ENCODE assay signal across 19 cellular contexts in genomic region chr3:156339491-156339890, GRCh38.
A peak's percentile ranks its signal among the peaks of the same experiment; 100 is the strongest.
DNase-seq lines count a peak whose midpoint lies in the region; ATAC-seq and TF ChIP-seq lines count a peak whose summit lies in the region.
"Had no signal": no experiment of that assay in that cellular context is flagged by ENCODE, and none has a peak within 500 bp of the region (broad histone marks: within the 10 kb centered on the region; RNA-seq: fewer than 3 reads in every experiment).

No MANE protein-coding gene starts in this region.

- H3K27ac ChIP-seq in IMR-90 (ENCODE audit: insufficient read depth, low read length) = no peak overlapping the region
- H3K27ac ChIP-seq: BLaER1 had no signal

- no peak overlapping the region for H3K23ac ChIP-seq in IMR-90 (ENCODE audit: low read depth, low read length)

- dilution Hi-C loops in IMR-90 (cut with HindIII; ENCODE audit: low sequenced_read_pairs, unreplicated experiment) = no loop called here

- H3K4me3 ChIP-seq in IMR-90 (ENCODE audit: insufficient read depth, low read depth, low read length) = no peak overlapping the region
- H3K4me3 ChIP-seq: BLaER1 had no signal

- TF ChIP-seq RAD21 in IMR-90 (IDR thresholded peaks at IDR 0.05; ENCODE audit: low read length) = no peak

- H2BK15ac ChIP-seq in IMR-90 (ENCODE audit: low read depth, low read length) = no peak overlapping the region

- H2BK20ac ChIP-seq in IMR-90 (ENCODE audit: low read depth, low read length) = no peak overlapping the region

- H4K91ac ChIP-seq in IMR-90 (ENCODE audit: insufficient read depth, low read depth, low read length) = no peak overlapping the region

- no peak overlapping the region for H3K4ac ChIP-seq in IMR-90 (ENCODE audit: low read depth, low read length)

- H3K79me1 ChIP-seq in IMR-90 (ENCODE audit: low read depth in 1 of 2, low read length in 2 of 2) = no peaks in the 10 kb centered on the region

- H3K14ac ChIP-seq in IMR-90 (replicated peaks; ENCODE audit: low read depth, low read length) = no peak overlapping the region

- no peaks in the 10 kb centered on the region for H3K36me3 ChIP-seq in IMR-90 (ENCODE audit: control insufficient read depth, insufficient read depth, low read length)
- H3K36me3 ChIP-seq: BE2C, BLaER1 had no signal

- no peak overlapping the region for H3K9ac ChIP-seq in IMR-90 (ENCODE audit: low read depth, low read length)
- H3K9ac ChIP-seq: BLaER1 had no signal

- in situ Hi-C loops in IMR-90 (cut with MboI; ENCODE audit: low sequenced_read_pairs) = no loop called here

- peak overlapping the region; percentile 50 for H2AK9ac ChIP-seq in IMR-90 (replicated peaks; ENCODE audit: low read depth, low read length, poor library complexity)

- CTCF ChIA-PET in IMR-90 (lab: Yijun Ruan, JAX) = no interaction called here

- DNase-seq in NCI-H748 (lab: John Stamatoyannopoulos, UW; ENCODE audit: unreplicated experiment) (peak; percentile 5), NCI-H748 treated with DMSO at 0.1 percent for 48 hours (lab: John Stamatoyannopoulos, UW) (no peak), IMR-90 (no peak), dermis microvascular lymphatic vessel endothelial cell (ENCODE audit: low read depth in 2 of 2) (peak; percentile 66 to 67), NCI-H146 treated with DMSO at 0.1 percent for 48 hours (lab: John Stamatoyannopoulos, UW; ENCODE audit: unreplicated experiment) (no peak)
- DNase-seq: 8988T; ACHN; BE2C; C1 segment of cervical spinal cord; Caco-2; Calu3; CD4-positive, alpha-beta memory T cell; CD4-positive, CD25-positive, alpha-beta regulatory T cell; CD8-positive, alpha-beta memory T cell; DMS79 treated with DMSO at 0.1 percent for 48 hours; GF-D8 had no signal

- no peaks in the 10 kb centered on the region for H3K4me1 ChIP-seq in IMR-90 (ENCODE audit: control insufficient read depth, insufficient read depth, low read length)
- H3K4me1 ChIP-seq: BE2C, BLaER1, Caco-2 had no signal

- H4K5ac ChIP-seq in IMR-90 (ENCODE audit: low read depth, low read length) = no peak overlapping the region

- no peak overlapping the region for H2AFZ ChIP-seq in IMR-90 (replicated peaks; ENCODE audit: low read length, poor library complexity)

- H4K20me1 ChIP-seq in IMR-90 (ENCODE audit: insufficient read depth, low read length) = no peaks in the 10 kb centered on the region
- H4K20me1 ChIP-seq: BLaER1 had no signal

- intact Hi-C loops in IMR-90 (cut with micrococcal nuclease) = no loop called here

- no peak for TF ChIP-seq CTCF in IMR-90 (conservative IDR thresholded peaks at IDR 0.05; ENCODE audit: low read depth, low read length)

- H2AK5ac ChIP-seq in IMR-90 (ENCODE audit: low read depth, low read length) = no peak overlapping the region

- no peak overlapping the region for H3K4me2 ChIP-seq in IMR-90 (ENCODE audit: low read depth, low read length)
- H3K4me2 ChIP-seq: BLaER1 had no signal

- BruUV-seq in IMR-90 (replicated peaks; lab: Mats Ljungman, UMichigan) = no TSS peak

- no peak for TF ChIP-seq POLR2A in IMR-90 (IDR thresholded peaks at IDR 0.05; ENCODE audit: low read depth, low read length)

- H2BK120ac ChIP-seq in IMR-90 (ENCODE audit: low read depth, low read length) = no peak overlapping the region

- ATAC-seq in IMR-90 (ENCODE audit: low read depth) = no peak
- no peak for ATAC-seq in HG02973 (IDR thresholded peaks at IDR 0.05; ENCODE audit: unreplicated experiment)
- ATAC-seq in GM18498 (IDR thresholded peaks at IDR 0.05; ENCODE audit: unreplicated experiment) = no peak

- H2BK5ac ChIP-seq in IMR-90 (ENCODE audit: low read depth, low read length, poor library complexity, severe bottlenecking) = no peak overlapping the region

- peaks cover 2% of the 10 kb centered on the region; the same call in 1 of the 2 replicates for H3K27me3 ChIP-seq in IMR-90 (ENCODE audit: control insufficient read depth, insufficient read depth, low read length)
- H3K27me3 ChIP-seq: BE2C, BLaER1 had no signal

- H3K9me1 ChIP-seq in IMR-90 (ENCODE audit: insufficient read depth, low read length) = no peaks in the 10 kb centered on the region

- no peak overlapping the region for H4K8ac ChIP-seq in IMR-90 (ENCODE audit: low read depth in 2 of 2, low read length in 2 of 2)

- H3K9me3 ChIP-seq in IMR-90 (ENCODE audit: control insufficient read depth, insufficient read depth, low read length) = no peaks in the 10 kb centered on the region
- H3K9me3 ChIP-seq: BE2C, BLaER1, Caco-2 had no signal

- no CpG with 5 or more reads among the region's 3 CpGs for WGBS in IMR-90 (ENCODE audit: extremely low coverage in 2 of 2, insufficient read length in 1 of 2), 2 experiments

- no peak overlapping the region for H3K56ac ChIP-seq in IMR-90 (ENCODE audit: extremely low read depth, insufficient read depth, low read length)

- no peak overlapping the region for H3K18ac ChIP-seq in IMR-90 (ENCODE audit: low read depth, low read length)

- POLR2A ChIA-PET in IMR-90 (lab: Charles Lee; ENCODE audit: unreplicated experiment) = no interaction called here

TF ChIP-seq in IMR-90, 13 proteins besides CTCF, POLR2A, EP300 and RAD21:
- TF ChIP-seq MAZ (IDR thresholded peaks at IDR 0.05; ENCODE audit: borderline replicate concordance, low read depth, low read length) (no peak), MXI1 (IDR thresholded peaks at IDR 0.05; ENCODE audit: borderline replicate concordance, low read depth, low read length) (no peak), ELK1 (IDR thresholded peaks at IDR 0.05; ENCODE audit: borderline replicate concordance, low read depth, low read length) (no peak), SMC3 (IDR thresholded peaks at IDR 0.05; ENCODE audit: low read depth, low read length) (no peak), MAFK (IDR thresholded peaks at IDR 0.05; ENCODE audit: low read depth, low read length) (no peak), BHLHE40 (IDR thresholded peaks at IDR 0.05; ENCODE audit: low read depth, low read length) (no peak)
TF ChIP-seq in IMR-90: peak in this region for 0.

Comparison
In these comparisons a context has a peak if more than half of its experiments do, and no peak if none do; other contexts are left out.
1. DNase-seq: peak in NCI-H748 (single experiment) and dermis microvascular lymphatic vessel endothelial cell (2 of 2); none in NCI-H748 treated with DMSO at 0.1 percent for 48 hours (single experiment), IMR-90 (single experiment) and NCI-H146 treated with DMSO at 0.1 percent for 48 hours (single experiment).